ENCODE assay signal across 8 cellular contexts in the genomic region with DNA sequence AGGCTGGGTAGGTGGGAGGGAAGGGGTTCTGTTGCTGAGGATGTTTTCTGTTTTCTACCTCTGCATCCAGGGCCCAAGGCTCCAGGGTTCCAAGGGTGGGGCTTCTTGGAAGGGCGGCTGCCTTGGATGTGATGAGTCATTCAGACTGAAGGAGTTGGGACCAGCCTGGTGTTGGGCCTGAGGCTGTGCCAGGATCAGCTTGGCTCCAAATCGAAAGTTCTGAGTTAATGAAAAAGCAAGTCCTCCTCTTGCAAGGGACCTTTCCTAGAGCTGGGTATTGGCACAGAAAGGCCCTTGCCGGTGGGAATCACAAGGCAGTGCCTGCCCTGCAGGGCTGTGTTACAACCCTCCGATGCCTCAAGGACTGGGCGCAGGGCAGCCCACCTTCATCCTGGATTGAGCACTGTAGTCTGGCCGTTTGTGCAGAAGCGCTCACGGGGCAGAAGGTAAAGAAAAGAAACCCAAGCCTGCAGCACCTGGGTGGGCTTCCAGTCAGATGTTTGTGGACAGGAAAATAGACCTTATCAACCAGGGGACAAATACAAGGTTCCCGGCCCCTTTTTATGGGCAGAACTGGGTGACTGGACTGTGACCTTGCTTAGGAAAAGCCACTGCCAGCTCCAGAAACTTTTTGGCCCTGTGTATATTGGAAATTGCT. TPM values are rescaled to one million over a fixed set of nuclear protein-coding genes. Genes with fewer than 3 reads are reported as not detected.
DNase-seq lines count a peak whose midpoint lies in the region; ATAC-seq and TF ChIP-seq lines count a peak whose summit lies in the region.

No MANE protein-coding gene starts in this region.

- H3K4me1 ChIP-seq in RWPE2 (ENCODE audit: insufficient read depth, poor library complexity, severe bottlenecking) (peaks cover 81% of the 10 kb centered on the region), prostate gland (replicated peaks) (peaks cover 5% of the 10 kb centered on the region)

- H3K4me3 ChIP-seq in RWPE2 (ENCODE audit: severe bottlenecking) (no peak overlapping the region), prostate gland (no peak overlapping the region)

- intact Hi-C loops in prostate gland (cut with DNase I): no loop called here

- no peak for TF ChIP-seq POLR2A in prostate gland (IDR thresholded peaks at IDR 0.05)

- TF ChIP-seq CTCF in RWPE2 (IDR thresholded peaks at IDR 0.05; ENCODE audit: poor library complexity, severe bottlenecking): no peak
- no peak for TF ChIP-seq CTCF in prostate gland (IDR thresholded peaks at IDR 0.05)

- H3K27me3 ChIP-seq in RWPE2 (ENCODE audit: insufficient read depth, poor library complexity, severe bottlenecking) (no peaks in the 10 kb centered on the region), prostate gland (replicated peaks; ENCODE audit: insufficient read depth) (no peaks in the 10 kb centered on the region)

- H3K9me3 ChIP-seq in RWPE2 (ENCODE audit: severe bottlenecking) (no peaks in the 10 kb centered on the region), prostate gland (no peaks in the 10 kb centered on the region)

- H3K36me3 ChIP-seq in RWPE2 (ENCODE audit: low read depth): no peaks in the 10 kb centered on the region
- H3K36me3 ChIP-seq in prostate gland: no peaks in the 10 kb centered on the region

- peak overlapping the region; percentile 97 for H3K27ac ChIP-seq in RWPE2 (ENCODE audit: poor library complexity, severe bottlenecking)
- peak overlapping the region; percentile 29 to 61 for H3K27ac ChIP-seq in prostate gland

- WGBS in prostate gland: 57% methylated on average over 9 of the region's 9 CpGs

- ATAC-seq in RWPE2 (ENCODE audit: low read depth): peak; percentile 41
- no peak for ATAC-seq in GM18519 (IDR thresholded peaks at IDR 0.05; ENCODE audit: low FRiP score, unreplicated experiment)
- no peak for ATAC-seq in HG03432 (IDR thresholded peaks at IDR 0.05; ENCODE audit: unreplicated experiment)
- no peak for ATAC-seq in HG03342 (IDR thresholded peaks at IDR 0.05; ENCODE audit: unreplicated experiment)

- DNase-seq in CD1c-positive myeloid dendritic cell (ENCODE audit: extremely low spot score) (peak; percentile 72), RWPE2 (ENCODE audit: low spot score) (peak; percentile 88), fibroblast of the conjunctiva (ENCODE audit: low read depth) (peak; percentile 95), prostate gland (ENCODE audit: low spot score) (peak; percentile 80), NCI-H1930 (lab: John Stamatoyannopoulos, UW) (no peak)

RNA-seq across cellular contexts. Expression of a gene that starts 27.1 kb away (rescaled TPM):
- 10 to 100 TPM; 19.3 to 64.4 TPM for total RNA-seq in prostate gland

RNA-seq across cellular contexts. Expression of a gene that starts 52.5 kb away (rescaled TPM):
- total RNA-seq in prostate gland: 10 to 100 TPM; 77.9 to 88.4 TPM

Comparison
In these comparisons a context has a peak if more than half of its experiments do, and no peak if none do; other contexts are left out.
1. DNase-seq: peak in CD1c-positive myeloid dendritic cell (single experiment), RWPE2 (single experiment), fibroblast of the conjunctiva (single experiment) and prostate gland (single experiment); none in NCI-H1930 (0 of 2).